Comparison of ENCODE assay signal across 9 cellular contexts in genomic region chr4:2365054-2365912, GRCh38. TPM values are rescaled to one million over a fixed set of nuclear protein-coding genes. Genes with fewer than 3 reads are reported as not detected.
A peak's percentile ranks its signal among the peaks of the same experiment; 100 is the strongest.
DNase-seq lines count a peak whose midpoint lies in the region; ATAC-seq and TF ChIP-seq lines count a peak whose summit lies in the region.
"Had no signal": no experiment of that assay in that cellular context is flagged by ENCODE, and none has a peak within 500 bp of the region (broad histone marks: within the 10 kb centered on the region; RNA-seq: fewer than 3 reads in every experiment).

No MANE protein-coding gene starts in this region.

- H3K27ac ChIP-seq in Karpas-422 (ENCODE audit: low read length), result peak overlapping the region; percentile 98

- H4K20me1 ChIP-seq in Karpas-422 (ENCODE audit: insufficient read depth, low read depth, low read length), result no peaks in the 10 kb centered on the region

- no peaks in the 10 kb centered on the region for H3K79me2 ChIP-seq in Karpas-422 (ENCODE audit: low read length)

- no peaks in the 10 kb centered on the region for H3K27me3 ChIP-seq in Karpas-422 (ENCODE audit: low read length)

- H3K36me3 Mint-ChIP-seq in immature natural killer cell, result peaks cover 0 to 8% (median 7%) of the 10 kb centered on the region in 3 donors

- no peak for TF ChIP-seq CTCF in astrocyte of the cerebellum (IDR thresholded peaks at IDR 0.05; ENCODE audit: low read depth, low read length, missing control alignments)

- H3K9ac ChIP-seq in Karpas-422 (ENCODE audit: low read length), result peak overlapping the region; percentile 69

- H3K4me1 Mint-ChIP-seq in immature natural killer cell, result peaks cover 20 to 22% of the 10 kb centered on the region in 2 donors
- peaks cover 39% of the 10 kb centered on the region for H3K4me1 Mint-ChIP-seq in stimulated activated naive CD8-positive, alpha-beta T cell treated with anti-CD3 and anti-CD28 coated beads, Interleukin-15, amount 100 ng/mL, for 72 hours

- in situ Hi-C loops in astrocyte of the cerebellum (cut with HindIII; ENCODE audit: low sequenced_read_pairs), result no loop called here

- H3K4me3 Mint-ChIP-seq in immature natural killer cell, result peak overlapping the region in 3 of 5 donors; percentile 43 to 83 (median 68)
- H3K4me3 Mint-ChIP-seq in stimulated activated naive CD8-positive, alpha-beta T cell treated with anti-CD3 and anti-CD28 coated beads, Interleukin-15, amount 100 ng/mL, for 72 hours, result peak overlapping the region; percentile 59 to 80

- peaks cover 0 to 4% (median 4%) of the 10 kb centered on the region in 3 donors for H3K27me3 Mint-ChIP-seq in immature natural killer cell (ENCODE audit: low read depth in 3 of 3)
- H3K27me3 Mint-ChIP-seq in stimulated activated naive CD8-positive, alpha-beta T cell treated with anti-CD3 and anti-CD28 coated beads, Interleukin-15, amount 100 ng/mL, for 72 hours, result no peaks in the 10 kb centered on the region

- H3K9me2 ChIP-seq in Karpas-422 (replicated peaks; ENCODE audit: insufficient read depth, low read length), result no peaks in the 10 kb centered on the region

- no peak overlapping the region for H2AFZ ChIP-seq in Karpas-422 (ENCODE audit: low read length)

- peaks cover 10% of the 10 kb centered on the region; the same call in 1 of the 2 replicates for H3K9me3 ChIP-seq in Karpas-422 (ENCODE audit: low read length)

- peaks cover 56% of the 10 kb centered on the region for H3K4me1 ChIP-seq in Karpas-422 (ENCODE audit: low read length)

- DNase-seq in Karpas-422 (no peak), astrocyte of the cerebellum (ENCODE audit: low read depth) (no peak), immature natural killer cell (no peak), GM19238 (ENCODE audit: insufficient read length, low spot score) (no peak)
- no peak for DNase-seq in stimulated activated naive CD8-positive, alpha-beta T cell treated with anti-CD3 and anti-CD28 coated beads, Interleukin-15, amount 100 ng/mL, for 72 hours
- DNase-seq in stimulated activated CD4-positive, alpha-beta T cell treated with anti-CD3 and anti-CD28 coated beads, Interleukin-15, amount 100 ng/mL, for 24 hours, result no peak
- DNase-seq: MV-4-11, SIG-M5 had no signal

- ATAC-seq in stimulated activated naive CD8-positive, alpha-beta T cell treated with anti-CD3 and anti-CD28 coated beads, Interleukin-15, amount 100 ng/mL, for 72 hours, result peak; percentile 44
- ATAC-seq in GM19452 (IDR thresholded peaks at IDR 0.05; ENCODE audit: unreplicated experiment), result no peak

- peak overlapping the region; percentile 84 for H3K4me2 ChIP-seq in Karpas-422 (ENCODE audit: low read depth, low read length, poor library complexity, severe bottlenecking)

- peak overlapping the region; percentile 67; the same call in 1 of the 2 replicates for H3K4me3 ChIP-seq in Karpas-422 (ENCODE audit: low read length)
- peak overlapping the region; percentile 39 for H3K4me3 ChIP-seq in astrocyte of the cerebellum (ENCODE audit: low read depth, low read length)

- peak overlapping the region in 2 of 6 donors; percentile 20 to 67 for H3K27ac Mint-ChIP-seq in immature natural killer cell
- H3K27ac Mint-ChIP-seq in stimulated activated naive CD8-positive, alpha-beta T cell treated with anti-CD3 and anti-CD28 coated beads, Interleukin-15, amount 100 ng/mL, for 72 hours, result peak overlapping the region in 1 of 2 donors; percentile 6

- no peaks in the 10 kb centered on the region; the same call in 1 of the 2 replicates for H3K36me3 ChIP-seq in Karpas-422 (ENCODE audit: insufficient read depth, low read length)

- H3K9me3 Mint-ChIP-seq in immature natural killer cell, result peaks cover 0 to 1% (median 0%) of the 10 kb centered on the region in 6 donors
- peaks cover 5 to 6% of the 10 kb centered on the region in 2 donors for H3K9me3 Mint-ChIP-seq in stimulated activated naive CD8-positive, alpha-beta T cell treated with anti-CD3 and anti-CD28 coated beads, Interleukin-15, amount 100 ng/mL, for 72 hours

RNA-seq across cellular contexts. Expression of gene ZFYVE28, which starts 53.2 kb away (rescaled TPM):
- total RNA-seq in Karpas-422 (2014; rRNA removed; shearing (Covaris generic); ENCODE audit: low replicate concordance), result 2.0 TPM in 2 replicates
- polyA plus RNA-seq in immature natural killer cell, result 10 to 100 TPM; 11.9 to 17.5 (median 14.4) TPM

RNA-seq across cellular contexts. Expression of gene CFAP99, which starts 53.5 kb away (rescaled TPM):
- total RNA-seq in Karpas-422 (2014; rRNA removed; shearing (Covaris generic); ENCODE audit: low replicate concordance), result 0.67 TPM in 1 of 2 replicates, not detected in the other
- not detected for polyA plus RNA-seq in immature natural killer cell
